In genomic region chr3:32467333-32468070, GRCh38 we compare ENCODE assay signal across 9 cellular contexts. TPM values are rescaled to one million over a fixed set of nuclear protein-coding genes. Genes with fewer than 3 reads are reported as not detected.
DNase-seq lines count a peak whose midpoint lies in the region; ATAC-seq and TF ChIP-seq lines count a peak whose summit lies in the region.
"Had no signal": no experiment of that assay in that cellular context is flagged by ENCODE, and none has a peak within 500 bp of the region (broad histone marks: within the 10 kb centered on the region; RNA-seq: fewer than 3 reads in every experiment).

No MANE protein-coding gene starts in this region.

- peak; percentile 95 for TF ChIP-seq CTCF in OCI-LY1 (IDR thresholded peaks at IDR 0.05; ENCODE audit: low read length)
- peak; percentile 65 for TF ChIP-seq CTCF in fibroblast of mammary gland (conservative IDR thresholded peaks at IDR 0.05; ENCODE audit: control insufficient read depth, insufficient read depth, low read depth, low read length)
- peak; percentile 99 for TF ChIP-seq CTCF in nephron (IDR thresholded peaks at IDR 0.05; ENCODE audit: unreplicated experiment in 3 of 3)

- no peaks in the 10 kb centered on the region for H3K9me2 ChIP-seq in OCI-LY1 (ENCODE audit: low read depth, low read length)

- H3K79me2 ChIP-seq in OCI-LY1 (ENCODE audit: insufficient read depth, low read length) = no peaks in the 10 kb centered on the region

- H3K36me3 ChIP-seq in BLaER1 treated with 17β-estradiol and CSF1 and Interleukin-3, amounts not matched to agents 10 nM and 100 nM = peaks cover 16 to 41% (median 26%) of the 10 kb centered on the region in 11 experiments; a peak in 21 of 22 replicates
- H3K36me3 ChIP-seq in OCI-LY1 (ENCODE audit: insufficient read depth, low read length) = 0 out of 2 replicates have a peak, but pooled peaks cover 1% of the 10 kb centered on the region

- peaks cover 4 to 51% (median 38%) of the 10 kb centered on the region in 11 experiments; a peak in 20 of 22 replicates for H4K20me1 ChIP-seq in BLaER1 treated with 17β-estradiol and CSF1 and Interleukin-3, amounts not matched to agents 10 nM and 100 nM
- no peaks in the 10 kb centered on the region for H4K20me1 ChIP-seq in OCI-LY1 (ENCODE audit: insufficient read depth, low read length)

- no peak overlapping the region for H2AFZ ChIP-seq in OCI-LY1 (ENCODE audit: low read length)

- H3K4me3 Mint-ChIP-seq in activated T-cell treated with anti-CD3 and anti-CD28 coated beads, Interleukin-2, amount 50 U/mL, for 72 hours = peak overlapping the region; percentile 38 to 66
- no peak overlapping the region for H3K4me3 Mint-ChIP-seq in nephron
- H3K4me3 Mint-ChIP-seq: T-helper 1 cell treated with Interleukin-12 subunit alpha and Interleukin-12 subunit beta and Interleukin-4 antibody, amounts not matched to agents 30 μg/mL and 1 μg/mL, for 36 hours had no signal

- ATAC-seq in GM19324 (IDR thresholded peaks at IDR 0.05; ENCODE audit: low FRiP score, unreplicated experiment) (peak; percentile 77), HG03520 (IDR thresholded peaks at IDR 0.05; ENCODE audit: unreplicated experiment) (peak; percentile 60)
- ATAC-seq in activated T-cell treated with anti-CD3 and anti-CD28 coated beads, Interleukin-2, amount 50 U/mL, for 72 hours (replicated peaks in 1 of 2) = peak; percentile 54 to 68

- H3K9me3 ChIP-seq in BLaER1 treated with 17β-estradiol and CSF1 and Interleukin-3, amounts not matched to agents 10 nM and 100 nM (replicated peaks in 1 of 11) = peaks cover 0 to 10% (median 5%) of the 10 kb centered on the region in 11 experiments; a peak in 8 of 22 replicates
- no peaks in the 10 kb centered on the region for H3K9me3 ChIP-seq in OCI-LY1 (ENCODE audit: low read length)

- H3K27me3 Mint-ChIP-seq in activated T-cell treated with anti-CD3 and anti-CD28 coated beads, Interleukin-2, amount 50 U/mL, for 72 hours (ENCODE audit: low read depth) = no peaks in the 10 kb centered on the region
- no peaks in the 10 kb centered on the region for H3K27me3 Mint-ChIP-seq in nephron (ENCODE audit: low read depth)

- no peak overlapping the region for H3K27ac Mint-ChIP-seq in activated T-cell treated with anti-CD3 and anti-CD28 coated beads, Interleukin-2, amount 50 U/mL, for 72 hours
- no peak overlapping the region for H3K27ac Mint-ChIP-seq in nephron

- no peaks in the 10 kb centered on the region for H3F3A ChIP-seq in OCI-LY1 (ENCODE audit: insufficient read depth, low read length)

- H3K4me1 ChIP-seq in BLaER1 treated with 17β-estradiol and CSF1 and Interleukin-3, amounts not matched to agents 10 nM and 100 nM = peaks cover 52 to 63% (median 59%) of the 10 kb centered on the region in 10 experiments
- H3K4me1 ChIP-seq in OCI-LY1 (ENCODE audit: insufficient read depth, low read length, severe bottlenecking) = peaks cover 42% of the 10 kb centered on the region

- peak; percentile 75 to 84 for DNase-seq in activated T-cell treated with anti-CD3 and anti-CD28 coated beads, Interleukin-2, amount 50 U/mL, for 72 hours
- DNase-seq in fibroblast of mammary gland (ENCODE audit: low read depth) = peak; percentile 57
- peak; percentile 55 for DNase-seq in stimulated activated naive CD4-positive, alpha-beta T cell treated with Interleukin-2 at 50 U/mL for 16 hours (lab: John Stamatoyannopoulos, UW)

- peak overlapping the region; percentile 30 to 63 (median 47) for H3K4me3 ChIP-seq in BLaER1 treated with 17β-estradiol and CSF1 and Interleukin-3, amounts not matched to agents 10 nM and 100 nM
- H3K4me3 ChIP-seq in OCI-LY1 (ENCODE audit: low read depth, low read length, poor library complexity, severe bottlenecking) (peak overlapping the region; percentile 34), fibroblast of mammary gland (ENCODE audit: control insufficient read depth, low read depth, low read length) (peak overlapping the region; percentile 9)

- peaks cover 0 to 1% of the 10 kb centered on the region in 2 donors for H3K9me3 Mint-ChIP-seq in activated T-cell treated with anti-CD3 and anti-CD28 coated beads, Interleukin-2, amount 50 U/mL, for 72 hours
- H3K9me3 Mint-ChIP-seq in nephron = no peaks in the 10 kb centered on the region
- H3K9me3 Mint-ChIP-seq: T-helper 1 cell treated with Interleukin-12 subunit alpha and Interleukin-12 subunit beta and Interleukin-4 antibody, amounts not matched to agents 30 μg/mL and 1 μg/mL, for 36 hours had no signal

- no peaks in the 10 kb centered on the region for H3K27me3 ChIP-seq in BLaER1 treated with 17β-estradiol and CSF1 and Interleukin-3, amounts not matched to agents 10 nM and 100 nM
- H3K27me3 ChIP-seq in OCI-LY1 (ENCODE audit: insufficient read depth, low read length) = no peaks in the 10 kb centered on the region

- peak overlapping the region in 9 of 11 experiments; percentile 19 to 69 (median 47); a peak in 17 of 22 replicates for H3K27ac ChIP-seq in BLaER1 treated with 17β-estradiol and CSF1 and Interleukin-3, amounts not matched to agents 10 nM and 100 nM
- H3K27ac ChIP-seq in OCI-LY1 (ENCODE audit: low read depth, low read length, poor library complexity, severe bottlenecking) = peak overlapping the region; percentile 87

- peak overlapping the region; percentile 35 to 70 (median 62); a peak in 20 of 22 replicates for H3K9ac ChIP-seq in BLaER1 treated with 17β-estradiol and CSF1 and Interleukin-3, amounts not matched to agents 10 nM and 100 nM
- peak overlapping the region; percentile 8; the same call in 1 of the 2 replicates for H3K9ac ChIP-seq in OCI-LY1 (ENCODE audit: low read length)

- peaks cover 5 to 6% of the 10 kb centered on the region in 2 donors for H3K36me3 Mint-ChIP-seq in activated T-cell treated with anti-CD3 and anti-CD28 coated beads, Interleukin-2, amount 50 U/mL, for 72 hours (ENCODE audit: insufficient read depth in 2 of 2)
- peaks cover 21% of the 10 kb centered on the region for H3K36me3 Mint-ChIP-seq in nephron (ENCODE audit: low read depth)

- peaks cover 46% of the 10 kb centered on the region for H3K4me1 Mint-ChIP-seq in activated T-cell treated with anti-CD3 and anti-CD28 coated beads, Interleukin-2, amount 50 U/mL, for 72 hours (ENCODE audit: low read depth)
- H3K4me1 Mint-ChIP-seq in nephron = peaks cover 10% of the 10 kb centered on the region

- peak overlapping the region; percentile 79 to 96 (median 92) for H3K4me2 ChIP-seq in BLaER1 treated with 17β-estradiol and CSF1 and Interleukin-3, amounts not matched to agents 10 nM and 100 nM
- H3K4me2 ChIP-seq in OCI-LY1 (ENCODE audit: low read length) = peak overlapping the region; percentile 51

RNA-seq across cellular contexts. Expression of gene CMTM6, which starts 35.1 kb away (rescaled TPM):
- 10 to 100 TPM; 56.6 to 69.6 TPM for total RNA-seq in activated T-cell treated with anti-CD3 and anti-CD28 coated beads, Interleukin-2, amount 50 U/mL, for 72 hours

Comparison
In these comparisons a context has a peak if more than half of its experiments do, and no peak if none do; other contexts are left out.
1. Peak in every context shown above with its lines: DNase-seq, ATAC-seq, H3K4me3 ChIP-seq and H3K27ac ChIP-seq.
2. H3K4me3 Mint-ChIP-seq: peak in activated T-cell treated with anti-CD3 and anti-CD28 coated beads, Interleukin-2, amount 50 U/mL, for 72 hours (2 of 2); none in nephron (0 of 3).